40 cellular contexts compared by ENCODE assay signal in the genomic region with DNA sequence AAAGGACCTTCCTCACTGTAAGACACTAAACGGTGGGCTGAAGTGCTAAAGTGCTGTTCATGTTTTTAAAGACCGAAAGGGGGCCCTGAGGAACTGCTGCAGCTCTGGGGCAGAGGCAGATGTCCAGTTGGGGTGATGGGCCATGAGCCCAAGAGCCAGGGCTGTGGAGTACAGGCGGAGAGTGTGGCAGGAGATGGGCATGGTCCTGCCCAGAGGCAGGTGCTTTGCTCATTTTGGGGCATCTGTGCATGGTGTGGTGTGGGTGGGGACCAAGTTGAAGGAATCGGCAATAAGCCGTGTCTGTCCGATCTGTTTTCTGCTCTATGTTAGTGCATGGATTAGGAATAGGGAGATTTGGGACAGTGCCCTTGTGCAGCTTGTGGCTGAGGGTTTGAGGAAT.
"Had no signal": no experiment of that assay in that cellular context is flagged by ENCODE, and none has a peak within 500 bp of the region (broad histone marks: within the 10 kb centered on the region; RNA-seq: fewer than 3 reads in every experiment).

No MANE protein-coding gene starts in this region.

- H3K9me3 Mint-ChIP-seq: activated naive CD4-positive, alpha-beta T cell treated with anti-CD3 and anti-CD28 coated beads for 36 hours; activated naive CD4-positive, alpha-beta T cell treated with anti-CD3 and anti-CD28 coated beads, Interleukin-2, amount 10 ng/mL, durations not matched to agents 7 days and 5 days; activated naive CD8-positive, alpha-beta T cell treated with anti-CD3 and anti-CD28 coated beads, Interleukin-2, amount 10 ng/mL, durations not matched to agents 7 days and 5 days; activated naive CD8-positive, alpha-beta T cell treated with anti-CD3 and anti-CD28 coated beads, Interleukin-2, amount 50 U/mL, for 24 hours; activated T-helper 1 cell treated with anti-CD3 and anti-CD28 coated beads, Interleukin-12 subunit alpha, Interleukin-12 subunit beta, Interleukin-2, Interleukin-4 antibody, amounts not matched to agents 30 ng/mL and 10 ng/mL and 1 ng/mL, durations not matched to agents 14 hours and 24 hours and 36 hours; activated T-helper 17 cell treated with anti-CD3 and anti-CD28 coated beads, Interleukin-2, amount 50 U/mL, for 72 hours; activated T-helper 2 cell treated with anti-CD3 and anti-CD28 coated beads, Interferon-gamma antibody, Interleukin-2, Interleukin-4, amounts not matched to agents 10 μg/mL and 5 μg/mL and 100 μg/mL, durations not matched to agents 14 hours and 24 hours and 36 hours had no signal

- H3K36me3 ChIP-seq: adrenal gland, ascending aorta, brain microvascular endothelial cell, breast epithelium, cardiac muscle cell had no signal

- DNase-seq: activated effector memory CD4-positive, alpha-beta T cell treated with anti-CD3 and anti-CD28 coated beads, Interleukin-2, amount 50 U/mL, for 16 hours; activated effector memory CD4-positive, alpha-beta T cell treated with Interleukin-2 at 50 U/mL for 16 hours; activated gamma-delta T cell; activated gamma-delta T cell treated with Interleukin-2 at 50 U/mL for 16 hours; activated naive CD4-positive, alpha-beta T cell; activated naive CD4-positive, alpha-beta T cell treated with anti-CD3 and anti-CD28 coated beads for 36 hours; activated naive CD4-positive, alpha-beta T cell treated with anti-CD3 and anti-CD28 coated beads, Interleukin-2, amount 10 ng/mL, durations not matched to agents 7 days and 5 days; activated naive CD4-positive, alpha-beta T cell treated with anti-CD3 and anti-CD28 coated beads, Interleukin-2, amount 50 U/mL, for 16 hours; activated naive CD4-positive, alpha-beta T cell treated with Interleukin-2 at 50 U/mL for 16 hours; activated naive CD8-positive, alpha-beta T cell treated with anti-CD3 and anti-CD28 coated beads for 36 hours; activated naive CD8-positive, alpha-beta T cell treated with anti-CD3 and anti-CD28 coated beads, Interleukin-2, amount 10 ng/mL, durations not matched to agents 7 days and 5 days; activated naive CD8-positive, alpha-beta T cell treated with anti-CD3 and anti-CD28 coated beads, Interleukin-2, amount 50 U/mL, for 24 hours; activated T-cell treated with anti-CD3 and anti-CD28 coated beads, Interleukin-2, amount 50 U/mL, for 1 hour; activated T-cell treated with anti-CD3 and anti-CD28 coated beads, Interleukin-2, amount 50 U/mL, for 24 hours; activated T-cell treated with anti-CD3 and anti-CD28 coated beads, Interleukin-2, amount 50 U/mL, for 4 hours; activated T-cell treated with anti-CD3 and anti-CD28 coated beads, Interleukin-2, amount 50 U/mL, for 48 hours; activated T-cell treated with anti-CD3 and anti-CD28 coated beads, Interleukin-2, amount 50 U/mL, for 72 hours; adrenal gland; amniotic stem cell; amygdala; anterior cingulate cortex; aorta; body of pancreas; brain microvascular endothelial cell; caudate nucleus; central memory CD4-positive, alpha-beta T cell; cerebellar nuclear complex had no signal

- ATAC-seq: activated naive CD4-positive, alpha-beta T cell treated with anti-CD3 and anti-CD28 coated beads, Interleukin-2, amount 50 U/mL, for 72 hours; activated naive CD8-positive, alpha-beta T cell treated with anti-CD3 and anti-CD28 coated beads, Interleukin-2, amount 50 U/mL, for 24 hours; activated T-cell treated with anti-CD3 and anti-CD28 coated beads, Interleukin-2, amount 50 U/mL, for 4 hours; activated T-cell treated with anti-CD3 and anti-CD28 coated beads, Interleukin-2, amount 50 U/mL, for 72 hours; activated T-helper 17 cell treated with anti-CD3 and anti-CD28 coated beads, Interleukin-2, amount 50 U/mL, for 72 hours; body of pancreas had no signal

- H3K27me3 ChIP-seq: adrenal gland, ascending aorta, body of pancreas, brain microvascular endothelial cell, breast epithelium, cardiac muscle cell had no signal

- H3K4me1 Mint-ChIP-seq: activated naive CD4-positive, alpha-beta T cell treated with anti-CD3 and anti-CD28 coated beads, Interleukin-2, amount 10 ng/mL, durations not matched to agents 7 days and 5 days; activated naive CD4-positive, alpha-beta T cell treated with anti-CD3 and anti-CD28 coated beads, Interleukin-2, amount 50 U/mL, for 24 hours; activated naive CD8-positive, alpha-beta T cell treated with anti-CD3 and anti-CD28 coated beads for 36 hours; activated naive CD8-positive, alpha-beta T cell treated with anti-CD3 and anti-CD28 coated beads, Interleukin-2, amount 10 ng/mL, durations not matched to agents 7 days and 5 days; activated naive CD8-positive, alpha-beta T cell treated with anti-CD3 and anti-CD28 coated beads, Interleukin-2, amount 50 U/mL, for 24 hours; activated T-helper 17 cell treated with anti-CD3 and anti-CD28 coated beads, Interleukin-2, amount 50 U/mL, for 72 hours; central memory CD8-positive, alpha-beta T cell had no signal

- H3K4me3 Mint-ChIP-seq: activated naive CD4-positive, alpha-beta T cell treated with anti-CD3 and anti-CD28 coated beads for 36 hours; activated naive CD4-positive, alpha-beta T cell treated with anti-CD3 and anti-CD28 coated beads, Interleukin-2, amount 10 ng/mL, durations not matched to agents 7 days and 5 days; activated naive CD4-positive, alpha-beta T cell treated with anti-CD3 and anti-CD28 coated beads, Interleukin-2, amount 50 U/mL, for 24 hours; activated naive CD8-positive, alpha-beta T cell; activated naive CD8-positive, alpha-beta T cell treated with anti-CD3 and anti-CD28 coated beads for 36 hours; activated naive CD8-positive, alpha-beta T cell treated with anti-CD3 and anti-CD28 coated beads, Interleukin-2, amount 10 ng/mL, durations not matched to agents 7 days and 5 days; activated naive CD8-positive, alpha-beta T cell treated with anti-CD3 and anti-CD28 coated beads, Interleukin-2, amount 50 U/mL, for 24 hours; activated T-cell treated with anti-CD3 and anti-CD28 coated beads, Interleukin-2, amount 50 U/mL, for 24 hours; activated T-cell treated with anti-CD3 and anti-CD28 coated beads, Interleukin-2, amount 50 U/mL, for 4 hours; activated T-cell treated with anti-CD3 and anti-CD28 coated beads, Interleukin-2, amount 50 U/mL, for 72 hours; activated T-helper 1 cell treated with anti-CD3 and anti-CD28 coated beads, Interleukin-12 subunit alpha, Interleukin-12 subunit beta, Interleukin-2, Interleukin-4 antibody, amounts not matched to agents 30 ng/mL and 10 ng/mL and 1 ng/mL, durations not matched to agents 14 hours and 24 hours and 36 hours; activated T-helper 17 cell treated with anti-CD3 and anti-CD28 coated beads, Interleukin-2, amount 50 U/mL, for 72 hours; brain; central memory CD8-positive, alpha-beta T cell had no signal

- H3K27ac ChIP-seq: adrenal gland, ascending aorta, body of pancreas, brain microvascular endothelial cell, breast epithelium, cardiac muscle cell had no signal

- FAIRE-seq: astrocyte, bronchial epithelial cell had no signal

- H3K27ac Mint-ChIP-seq: activated naive CD4-positive, alpha-beta T cell treated with anti-CD3 and anti-CD28 coated beads for 36 hours; activated naive CD4-positive, alpha-beta T cell treated with anti-CD3 and anti-CD28 coated beads, Interleukin-2, amount 10 ng/mL, durations not matched to agents 7 days and 5 days; activated naive CD4-positive, alpha-beta T cell treated with anti-CD3 and anti-CD28 coated beads, Interleukin-2, amount 50 U/mL, for 24 hours; activated naive CD4-positive, alpha-beta T cell treated with anti-CD3 and anti-CD28 coated beads, Interleukin-2, amount 50 U/mL, for 72 hours; activated naive CD8-positive, alpha-beta T cell; activated naive CD8-positive, alpha-beta T cell treated with anti-CD3 and anti-CD28 coated beads for 36 hours; activated naive CD8-positive, alpha-beta T cell treated with anti-CD3 and anti-CD28 coated beads, Interleukin-2, amount 10 ng/mL, durations not matched to agents 7 days and 5 days; activated naive CD8-positive, alpha-beta T cell treated with anti-CD3 and anti-CD28 coated beads, Interleukin-2, amount 50 U/mL, for 24 hours; activated T-cell treated with anti-CD3 and anti-CD28 coated beads, Interleukin-2, amount 50 U/mL, for 24 hours; activated T-cell treated with anti-CD3 and anti-CD28 coated beads, Interleukin-2, amount 50 U/mL, for 72 hours; activated T-helper 1 cell treated with anti-CD3 and anti-CD28 coated beads, Interleukin-12 subunit alpha, Interleukin-12 subunit beta, Interleukin-2, Interleukin-4 antibody, amounts not matched to agents 30 ng/mL and 10 ng/mL and 1 ng/mL, durations not matched to agents 14 hours and 24 hours and 36 hours; activated T-helper 17 cell treated with anti-CD3 and anti-CD28 coated beads, Interleukin-2, amount 50 U/mL, for 72 hours; activated T-helper 2 cell treated with anti-CD3 and anti-CD28 coated beads, Interferon-gamma antibody, Interleukin-2, Interleukin-4, amounts not matched to agents 10 μg/mL and 5 μg/mL and 100 μg/mL, durations not matched to agents 14 hours and 24 hours and 36 hours had no signal

- H3K27me3 Mint-ChIP-seq: activated T-cell treated with anti-CD3 and anti-CD28 coated beads, Interleukin-2, amount 50 U/mL, for 24 hours; brain; central memory CD8-positive, alpha-beta T cell had no signal

- H3K9me3 ChIP-seq: adrenal gland, ascending aorta, body of pancreas, breast epithelium had no signal

- H3K4me1 ChIP-seq: adrenal gland, ascending aorta, body of pancreas, breast epithelium had no signal

- H3K36me3 Mint-ChIP-seq: activated naive CD4-positive, alpha-beta T cell treated with anti-CD3 and anti-CD28 coated beads, Interleukin-2, amount 10 ng/mL, durations not matched to agents 7 days and 5 days; activated naive CD4-positive, alpha-beta T cell treated with anti-CD3 and anti-CD28 coated beads, Interleukin-2, amount 50 U/mL, for 24 hours; activated naive CD4-positive, alpha-beta T cell treated with anti-CD3 and anti-CD28 coated beads, Interleukin-2, amount 50 U/mL, for 72 hours; activated naive CD8-positive, alpha-beta T cell treated with anti-CD3 and anti-CD28 coated beads for 36 hours; activated naive CD8-positive, alpha-beta T cell treated with anti-CD3 and anti-CD28 coated beads, Interleukin-2, amount 10 ng/mL, durations not matched to agents 7 days and 5 days; brain had no signal

- H3K4me3 ChIP-seq: adrenal gland, ascending aorta, body of pancreas, breast epithelium, cardiac muscle cell had no signal
